ENCODE assay signal across 13 cellular contexts in the genomic region with DNA sequence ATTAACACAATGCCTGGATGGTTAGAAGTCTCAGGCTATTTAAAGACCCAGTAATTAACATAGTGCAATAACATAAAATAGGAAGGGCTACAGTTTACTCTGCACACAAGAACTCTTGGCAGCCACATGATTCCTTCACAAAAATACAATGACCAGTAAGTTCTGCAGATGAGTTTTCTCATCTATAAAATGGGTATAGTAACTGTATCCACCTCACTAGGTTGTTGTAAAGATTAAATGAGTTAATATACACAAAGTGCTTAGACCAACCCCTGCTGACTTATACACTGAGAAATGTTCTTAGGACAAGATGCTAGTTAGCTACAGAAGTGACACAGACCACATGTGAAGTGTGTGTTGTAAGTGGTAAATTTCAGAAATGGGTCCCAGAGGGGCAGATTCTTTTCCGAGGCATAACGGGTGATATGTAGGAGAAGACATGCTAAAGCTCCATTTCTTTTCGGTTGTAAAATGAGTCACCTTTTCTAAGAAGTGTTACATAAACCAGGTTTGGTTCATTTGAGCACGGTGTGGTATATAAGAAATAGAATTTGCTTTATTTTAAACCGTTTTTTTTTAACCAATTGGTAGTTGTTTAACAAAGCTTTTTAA.
DNase-seq lines count a peak whose midpoint lies in the region; ATAC-seq, FAIRE-seq and TF ChIP-seq lines count a peak whose summit lies in the region.
"Had no signal": no experiment of that assay in that cellular context is flagged by ENCODE, and none has a peak within 500 bp of the region (broad histone marks: within the 10 kb centered on the region; RNA-seq: fewer than 3 reads in every experiment).

No MANE protein-coding gene starts in this region.

- H3K27ac ChIP-seq in PC-9: no peak overlapping the region

- no peaks in the 10 kb centered on the region for H3K27me3 Mint-ChIP-seq in activated T-helper 1 cell treated with anti-CD3 and anti-CD28 coated beads, Interleukin-12 subunit alpha, Interleukin-12 subunit beta, Interleukin-2, Interleukin-4 antibody, amounts not matched to agents 30 ng/mL and 10 ng/mL and 1 ng/mL, durations not matched to agents 14 hours and 24 hours and 36 hours (ENCODE audit: insufficient read depth)

- TF ChIP-seq POLR2A in GM12892 (IDR thresholded peaks at IDR 0.05; ENCODE audit: low read depth, low read length): no peak

- no peaks in the 10 kb centered on the region for H3K9me3 Mint-ChIP-seq in activated T-helper 1 cell treated with anti-CD3 and anti-CD28 coated beads, Interleukin-12 subunit alpha, Interleukin-12 subunit beta, Interleukin-2, Interleukin-4 antibody, amounts not matched to agents 30 ng/mL and 10 ng/mL and 1 ng/mL, durations not matched to agents 14 hours and 24 hours and 36 hours
- H3K9me3 Mint-ChIP-seq: neural crest cell had no signal

- H3K9me2 ChIP-seq in PC-9 (ENCODE audit: insufficient read depth): no peaks in the 10 kb centered on the region

- no peaks in the 10 kb centered on the region for H3F3A ChIP-seq in PC-9 (ENCODE audit: insufficient read depth, low read depth)

- intact Hi-C loops in activated T-helper 1 cell treated with anti-CD3 and anti-CD28 coated beads, Interleukin-12 subunit alpha, Interleukin-12 subunit beta, Interleukin-2, Interleukin-4 antibody, amounts not matched to agents 30 ng/mL and 10 ng/mL and 1 ng/mL, durations not matched to agents 14 hours and 24 hours and 36 hours (cut with micrococcal nuclease): loop anchor here (1.0 to 2.0 kb wide), 6 partner anchors 47 to 1003 kb away; a partner anchor contains a TSS
- intact Hi-C loops in left ventricle myocardium superior (cut with micrococcal nuclease): no loop called here
- intact Hi-C loops in PC-9 (cut with micrococcal nuclease; ENCODE audit: unreplicated experiment): no loop called here

- peaks cover 2% of the 10 kb centered on the region for H3K36me3 Mint-ChIP-seq in activated T-helper 1 cell treated with anti-CD3 and anti-CD28 coated beads, Interleukin-12 subunit alpha, Interleukin-12 subunit beta, Interleukin-2, Interleukin-4 antibody, amounts not matched to agents 30 ng/mL and 10 ng/mL and 1 ng/mL, durations not matched to agents 14 hours and 24 hours and 36 hours (ENCODE audit: low read depth)

- H3K27me3 ChIP-seq in PC-9 (ENCODE audit: insufficient read depth, low read depth): no peaks in the 10 kb centered on the region

- H3K79me2 ChIP-seq in PC-9 (ENCODE audit: low read depth): no peaks in the 10 kb centered on the region

- no peak for TF ChIP-seq CTCF in PC-9 (conservative IDR thresholded peaks at IDR 0.05)

- BruUV-seq in PC-9 (replicated peaks; lab: Mats Ljungman, UMichigan): no TSS peak

- H3K4me1 ChIP-seq in PC-9 (replicated peaks; ENCODE audit: insufficient read depth): no peaks in the 10 kb centered on the region

- no peaks in the 10 kb centered on the region for H3K9me3 ChIP-seq in PC-9 (ENCODE audit: insufficient read depth, low read depth)

- H2AFZ ChIP-seq in PC-9: no peak overlapping the region

- H4K20me1 ChIP-seq in PC-9 (ENCODE audit: insufficient read depth): no peaks in the 10 kb centered on the region

- ATAC-seq in GM19463 (IDR thresholded peaks at IDR 0.05; ENCODE audit: unreplicated experiment) (peak; percentile 24), HG03378 (IDR thresholded peaks at IDR 0.05; ENCODE audit: unreplicated experiment) (peak; percentile 47), left ventricle myocardium superior (no peak)

- DNase-seq in GM12892 (ENCODE audit: insufficient read length) (no peak), left ventricle myocardium superior (no peak), ACHN (no peak), PC-9 (no peak), NCI-H146 treated with DMSO at 0.1 percent for 48 hours (lab: John Stamatoyannopoulos, UW; ENCODE audit: unreplicated experiment) (no peak)
- DNase-seq in activated T-helper 1 cell treated with anti-CD3 and anti-CD28 coated beads, Interleukin-12 subunit alpha, Interleukin-12 subunit beta, Interleukin-2, Interleukin-4 antibody, amounts not matched to agents 30 ng/mL and 10 ng/mL and 1 ng/mL, durations not matched to agents 14 hours and 24 hours and 36 hours (ENCODE audit: low spot score): peak; percentile 52
- DNase-seq: activated gamma-delta T cell, Calu3, NCI-H2227 treated with DMSO at 0.1 percent for 48 hours had no signal

- peak overlapping the region; percentile 52 for H3K4me3 Mint-ChIP-seq in activated T-helper 1 cell treated with anti-CD3 and anti-CD28 coated beads, Interleukin-12 subunit alpha, Interleukin-12 subunit beta, Interleukin-2, Interleukin-4 antibody, amounts not matched to agents 30 ng/mL and 10 ng/mL and 1 ng/mL, durations not matched to agents 14 hours and 24 hours and 36 hours
- H3K4me3 Mint-ChIP-seq: neural crest cell had no signal

- peak; percentile 84 for FAIRE-seq in GM12892 (lab: Jason Lieb, UNC)
- FAIRE-seq: endometrium had no signal

- no peaks in the 10 kb centered on the region for H3K36me3 ChIP-seq in PC-9 (ENCODE audit: low read depth)

- H3K4me3 ChIP-seq in PC-9: no peak overlapping the region

- H3K4me2 ChIP-seq in PC-9: no peak overlapping the region

- in situ Hi-C loops in ACHN (cut with HindIII; ENCODE audit: low pct_ligation_motif_present, low pct_unique_long_range_greater_than_20kb, low sequenced_read_pairs): no loop called here

- peaks cover 90% of the 10 kb centered on the region for H3K4me1 Mint-ChIP-seq in activated T-helper 1 cell treated with anti-CD3 and anti-CD28 coated beads, Interleukin-12 subunit alpha, Interleukin-12 subunit beta, Interleukin-2, Interleukin-4 antibody, amounts not matched to agents 30 ng/mL and 10 ng/mL and 1 ng/mL, durations not matched to agents 14 hours and 24 hours and 36 hours (ENCODE audit: low read depth)

- CTCF ChIA-PET in PC-9 (lab: Charles Lee): no interaction called here

- H3K27ac Mint-ChIP-seq in activated T-helper 1 cell treated with anti-CD3 and anti-CD28 coated beads, Interleukin-12 subunit alpha, Interleukin-12 subunit beta, Interleukin-2, Interleukin-4 antibody, amounts not matched to agents 30 ng/mL and 10 ng/mL and 1 ng/mL, durations not matched to agents 14 hours and 24 hours and 36 hours: peak overlapping the region; percentile 90

- POLR2A ChIA-PET in PC-9 (lab: Charles Lee; ENCODE audit: unreplicated experiment): no interaction called here
